In genomic region chr3:195180490-195181106, GRCh38 we compare ENCODE assay signal across 15 cellular contexts.
DNase-seq lines count a peak whose midpoint lies in the region; ATAC-seq and TF ChIP-seq lines count a peak whose summit lies in the region.
"Had no signal": no experiment of that assay in that cellular context is flagged by ENCODE, and none has a peak within 500 bp of the region (broad histone marks: within the 10 kb centered on the region; RNA-seq: fewer than 3 reads in every experiment).

No MANE protein-coding gene starts in this region.

- H3K9me3 ChIP-seq in heart right ventricle, result no peaks in the 10 kb centered on the region

- H3K27me3 Mint-ChIP-seq in nephron (ENCODE audit: low read depth) (no peaks in the 10 kb centered on the region), progenitor cell of endocrine pancreas (peaks cover 2% of the 10 kb centered on the region)

- H3K27ac Mint-ChIP-seq in nephron, result peak overlapping the region; percentile 85 to 99 (median 97)
- H3K27ac Mint-ChIP-seq in progenitor cell of endocrine pancreas, result no peak overlapping the region
- H3K27ac Mint-ChIP-seq: HFFc6, natural killer cell had no signal

- H3K4me3 ChIP-seq in heart right ventricle, result no peak overlapping the region

- WGBS in heart right ventricle, 2 donors, result 73 to 82% methylated on average over 17 of the region's 17 CpGs

- H3K36me3 Mint-ChIP-seq in nephron (ENCODE audit: low read depth), result peaks cover 9% of the 10 kb centered on the region
- no peaks in the 10 kb centered on the region for H3K36me3 Mint-ChIP-seq in progenitor cell of endocrine pancreas (ENCODE audit: insufficient read depth)
- H3K36me3 Mint-ChIP-seq: natural killer cell had no signal

- H3K27ac ChIP-seq in heart right ventricle, result peak overlapping the region; percentile 16 to 90 (median 80)
- H3K27ac ChIP-seq: foreskin keratinocyte had no signal

- no peak for TF ChIP-seq CTCF in heart right ventricle (IDR thresholded peaks at IDR 0.05)
- no peak for TF ChIP-seq CTCF in nephron (IDR thresholded peaks at IDR 0.05; ENCODE audit: unreplicated experiment in 3 of 3)
- TF ChIP-seq CTCF in progenitor cell of endocrine pancreas (IDR thresholded peaks at IDR 0.05; ENCODE audit: unreplicated experiment), result no peak

- H3K4me3 Mint-ChIP-seq in nephron (peak overlapping the region in 1 of 3 experiments; percentile 31), progenitor cell of endocrine pancreas (ENCODE audit: low read depth) (no peak overlapping the region)
- H3K4me3 Mint-ChIP-seq: HFFc6, natural killer cell had no signal

- intact Hi-C loops in heart right ventricle (cut with DNase I) (no loop called here), left cardiac atrium (cut with DNase I) (no loop called here)

- DNase-seq in heart right ventricle (peak in 1 of 2 donors; percentile 31), left cardiac atrium (no peak), erythroblast (lab: John Stamatoyannopoulos, UW) (peak; percentile 32 to 43), anterior cingulate cortex (lab: John Stamatoyannopoulos, UW) (no peak), progenitor cell of endocrine pancreas (ENCODE audit: low spot score, unreplicated experiment) (no peak)
- DNase-seq: activated CD4-positive, alpha-beta T cell treated with anti-CD3 and anti-CD28 coated beads, Interleukin-2, amount 50 U/mL, for 1 hour; effector CD4-positive, alpha-beta T cell; foreskin keratinocyte; HFFc6; natural killer cell; substantia nigra; T1000 had no signal

- no peaks in the 10 kb centered on the region for H3K36me3 ChIP-seq in heart right ventricle

- ATAC-seq in heart right ventricle, result peak in 5 of 8 donors; percentile 1 to 33 (median 23)
- no peak for ATAC-seq in left cardiac atrium
- no peak for ATAC-seq in GM19397 (IDR thresholded peaks at IDR 0.05; ENCODE audit: unreplicated experiment)
- ATAC-seq in HG03442 (IDR thresholded peaks at IDR 0.05; ENCODE audit: unreplicated experiment), result no peak
- ATAC-seq: foreskin keratinocyte, natural killer cell had no signal

- H3K9me3 Mint-ChIP-seq in nephron, result no peaks in the 10 kb centered on the region
- no peaks in the 10 kb centered on the region for H3K9me3 Mint-ChIP-seq in progenitor cell of endocrine pancreas (ENCODE audit: low read depth)
- H3K9me3 Mint-ChIP-seq: HFFc6, natural killer cell had no signal

- no peaks in the 10 kb centered on the region for H3K27me3 ChIP-seq in heart right ventricle
- H3K27me3 ChIP-seq: foreskin keratinocyte had no signal

- no peak for TF ChIP-seq POLR2A in erythroblast (IDR thresholded peaks at IDR 0.05; ENCODE audit: low read length)

- H3K4me1 Mint-ChIP-seq in nephron (peaks cover 74% of the 10 kb centered on the region), progenitor cell of endocrine pancreas (ENCODE audit: low read depth) (no peaks in the 10 kb centered on the region)

- peaks cover 26 to 86% (median 72%) of the 10 kb centered on the region in 9 donors for H3K4me1 ChIP-seq in heart right ventricle

Comparison
In these comparisons a context has a peak if more than half of its experiments do, and no peak if none do; other contexts are left out.
1. ATAC-seq: peak in heart right ventricle (5 of 8); none in left cardiac atrium (0 of 2), GM19397 (single experiment) and HG03442 (single experiment).
2. DNase-seq: peak in erythroblast (2 of 2); none in left cardiac atrium (single experiment), anterior cingulate cortex (0 of 58) and progenitor cell of endocrine pancreas (single experiment).